ENCODE assay signal across 10 cellular contexts in genomic region chr2:17813015-17813741, GRCh38. TPM values are rescaled to one million over a fixed set of nuclear protein-coding genes. Genes with fewer than 3 reads are reported as not detected.
DNase-seq lines count a peak whose midpoint lies in the region; ATAC-seq and TF ChIP-seq lines count a peak whose summit lies in the region.
"Had no signal": no experiment of that assay in that cellular context is flagged by ENCODE, and none has a peak within 500 bp of the region (broad histone marks: within the 10 kb centered on the region; RNA-seq: fewer than 3 reads in every experiment).

No MANE protein-coding gene starts in this region.

- H3K36me3 ChIP-seq in RWPE2 (ENCODE audit: low read depth), result no peaks in the 10 kb centered on the region

- H3K27ac ChIP-seq in RWPE2 (ENCODE audit: poor library complexity, severe bottlenecking), result peak overlapping the region; percentile 53
- H3K27ac ChIP-seq: KMS-11 had no signal

- H3K27me3 ChIP-seq in RWPE2 (ENCODE audit: insufficient read depth, poor library complexity, severe bottlenecking), result no peaks in the 10 kb centered on the region

- no peak overlapping the region for H3K27ac Mint-ChIP-seq in immature natural killer cell

- peaks cover 31% of the 10 kb centered on the region for H3K4me1 ChIP-seq in RWPE2 (ENCODE audit: insufficient read depth, poor library complexity, severe bottlenecking)

- H3K4me3 ChIP-seq in RWPE2 (ENCODE audit: severe bottlenecking), result no peak overlapping the region

- DNase-seq in RWPE2 (ENCODE audit: low spot score) (no peak), sciatic nerve (ENCODE audit: low spot score) (no peak), immature natural killer cell (no peak), UCSD-AML1 (lab: John Stamatoyannopoulos, UW; ENCODE audit: unreplicated experiment) (no peak), amygdala (lab: John Stamatoyannopoulos, UW) (no peak)
- DNase-seq in stimulated activated CD4-positive, alpha-beta T cell treated with anti-CD3 and anti-CD28 coated beads, Interleukin-4, amount 100 ng/mL, for 1 hour, result no peak

- TF ChIP-seq CTCF in RWPE2 (IDR thresholded peaks at IDR 0.05; ENCODE audit: poor library complexity, severe bottlenecking), result no peak

- no peaks in the 10 kb centered on the region for H3K9me3 ChIP-seq in RWPE2 (ENCODE audit: severe bottlenecking)

- peak; percentile 36 for ATAC-seq in GM18867 (IDR thresholded peaks at IDR 0.05; ENCODE audit: unreplicated experiment)
- ATAC-seq in HG02938 (IDR thresholded peaks at IDR 0.05; ENCODE audit: unreplicated experiment), result peak; percentile 44
- ATAC-seq in RWPE2 (ENCODE audit: low read depth), result peak; percentile 92
- ATAC-seq in sciatic nerve, result peak; percentile 51

- no peaks in the 10 kb centered on the region for H3K4me1 Mint-ChIP-seq in immature natural killer cell

- no peaks in the 10 kb centered on the region for H3K9me3 Mint-ChIP-seq in immature natural killer cell

- H3K27me3 Mint-ChIP-seq in immature natural killer cell (ENCODE audit: low read depth in 3 of 3), result peaks cover 3 to 7% (median 6%) of the 10 kb centered on the region in 3 donors

- H3K4me3 Mint-ChIP-seq in immature natural killer cell, result no peak overlapping the region

- H3K36me3 Mint-ChIP-seq in immature natural killer cell, result no peaks in the 10 kb centered on the region

- intact Hi-C loops in sciatic nerve (cut with DNase I), result no loop called here

RNA-seq across cellular contexts. Expression of gene MSGN1, which starts 3.1 kb away (rescaled TPM):
- not detected for total RNA-seq in sciatic nerve
- polyA plus RNA-seq in immature natural killer cell, result not detected
- total RNA-seq: epithelial cell of proximal tubule had no signal

RNA-seq across cellular contexts. Expression of gene GEN1, which starts 59.2 kb away (rescaled TPM):
- 3.4 TPM for total RNA-seq in sciatic nerve
- polyA plus RNA-seq in immature natural killer cell, result 1 to 10 TPM in 1 of 3 donors, not detected in 2; 2.3 TPM

RNA-seq across cellular contexts. Expression of gene SMC6, which starts 59.6 kb away (rescaled TPM):
- total RNA-seq in sciatic nerve, result 23.6 TPM
- polyA plus RNA-seq in immature natural killer cell, result 10 to 100 TPM in 1 of 3 donors, 1 to 10 TPM in 2; 4.1 to 14.6 (median 5.1) TPM

Comparison
In these comparisons a context has a peak if more than half of its experiments do, and no peak if none do; other contexts are left out.
1. ATAC-seq: peak in every context shown above with its lines; median percentile 92 in RWPE2; 51 in sciatic nerve; 44 in HG02938; 36 in GM18867.